In the genomic region with DNA sequence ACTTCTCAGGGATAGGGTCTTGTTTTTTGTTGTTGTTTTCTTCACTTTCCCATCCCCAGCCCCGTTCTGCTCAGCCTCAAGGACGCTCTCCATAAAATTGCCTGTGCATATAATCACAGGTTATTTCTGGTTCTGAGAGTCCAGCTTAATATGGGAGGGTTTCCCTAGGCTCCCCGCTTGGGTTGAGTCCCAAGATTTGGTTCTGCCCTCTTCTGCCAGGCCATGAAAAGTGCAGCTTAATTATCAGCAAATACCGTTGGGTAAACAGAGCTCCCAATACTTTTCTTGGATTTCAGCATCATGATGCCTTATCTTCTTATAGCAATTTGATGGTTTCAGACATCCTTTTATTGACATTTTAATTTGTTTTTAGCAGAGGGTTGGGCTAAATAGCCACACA, we compare ENCODE assay signal across 2 cellular contexts.
TF ChIP-seq lines count a peak whose summit lies in the region.

No MANE protein-coding gene starts in this region.

TF ChIP-seq in HCT116, 20 proteins besides CTCF, POLR2A, EP300 and RAD21:
- TF ChIP-seq MAX (IDR thresholded peaks at IDR 0.05) (no peak), FOSL1 (IDR thresholded peaks at IDR 0.05; ENCODE audit: low read depth) (no peak), EZH2phosphoT487 (IDR thresholded peaks at IDR 0.05; ENCODE audit: borderline replicate concordance) (no peak), SIN3A (IDR thresholded peaks at IDR 0.05; ENCODE audit: low read depth) (no peak), YY1 (IDR thresholded peaks at IDR 0.05; ENCODE audit: extremely low read depth, insufficient replicate concordance, low read depth, low read length) (no peak), CBX3 (IDR thresholded peaks at IDR 0.05; ENCODE audit: low read depth) (no peak), TCF7L2 (IDR thresholded peaks at IDR 0.05; ENCODE audit: borderline replicate concordance, extremely low read depth, insufficient read depth, insufficient read length) (no peak), EGR1 (IDR thresholded peaks at IDR 0.05; ENCODE audit: low read depth) (no peak), ZNF274 (IDR thresholded peaks at IDR 0.05; ENCODE audit: low read depth, low read length) (no peak), ELF1 (IDR thresholded peaks at IDR 0.05; ENCODE audit: borderline replicate concordance, low read depth) (no peak), REST (IDR thresholded peaks at IDR 0.05; ENCODE audit: low read depth) (no peak), POLR2AphosphoS5 (IDR thresholded peaks at IDR 0.05; ENCODE audit: low read depth, low read length) (no peak)

TF ChIP-seq in H1, 55 proteins besides CTCF, POLR2A, EP300 and RAD21:
- no peak for TF ChIP-seq JUN (IDR thresholded peaks at IDR 0.05; ENCODE audit: low read depth, low read length)
- TF ChIP-seq BACH1 (IDR thresholded peaks at IDR 0.05; ENCODE audit: low read length) = no peak
- TF ChIP-seq ASH2L (IDR thresholded peaks at IDR 0.05; ENCODE audit: low read length) = no peak
- TF ChIP-seq NANOG (IDR thresholded peaks at IDR 0.05; ENCODE audit: insufficient read depth, low read depth, low read length, poor library complexity, severe bottlenecking) = no peak
- TF ChIP-seq, protein P1, sequence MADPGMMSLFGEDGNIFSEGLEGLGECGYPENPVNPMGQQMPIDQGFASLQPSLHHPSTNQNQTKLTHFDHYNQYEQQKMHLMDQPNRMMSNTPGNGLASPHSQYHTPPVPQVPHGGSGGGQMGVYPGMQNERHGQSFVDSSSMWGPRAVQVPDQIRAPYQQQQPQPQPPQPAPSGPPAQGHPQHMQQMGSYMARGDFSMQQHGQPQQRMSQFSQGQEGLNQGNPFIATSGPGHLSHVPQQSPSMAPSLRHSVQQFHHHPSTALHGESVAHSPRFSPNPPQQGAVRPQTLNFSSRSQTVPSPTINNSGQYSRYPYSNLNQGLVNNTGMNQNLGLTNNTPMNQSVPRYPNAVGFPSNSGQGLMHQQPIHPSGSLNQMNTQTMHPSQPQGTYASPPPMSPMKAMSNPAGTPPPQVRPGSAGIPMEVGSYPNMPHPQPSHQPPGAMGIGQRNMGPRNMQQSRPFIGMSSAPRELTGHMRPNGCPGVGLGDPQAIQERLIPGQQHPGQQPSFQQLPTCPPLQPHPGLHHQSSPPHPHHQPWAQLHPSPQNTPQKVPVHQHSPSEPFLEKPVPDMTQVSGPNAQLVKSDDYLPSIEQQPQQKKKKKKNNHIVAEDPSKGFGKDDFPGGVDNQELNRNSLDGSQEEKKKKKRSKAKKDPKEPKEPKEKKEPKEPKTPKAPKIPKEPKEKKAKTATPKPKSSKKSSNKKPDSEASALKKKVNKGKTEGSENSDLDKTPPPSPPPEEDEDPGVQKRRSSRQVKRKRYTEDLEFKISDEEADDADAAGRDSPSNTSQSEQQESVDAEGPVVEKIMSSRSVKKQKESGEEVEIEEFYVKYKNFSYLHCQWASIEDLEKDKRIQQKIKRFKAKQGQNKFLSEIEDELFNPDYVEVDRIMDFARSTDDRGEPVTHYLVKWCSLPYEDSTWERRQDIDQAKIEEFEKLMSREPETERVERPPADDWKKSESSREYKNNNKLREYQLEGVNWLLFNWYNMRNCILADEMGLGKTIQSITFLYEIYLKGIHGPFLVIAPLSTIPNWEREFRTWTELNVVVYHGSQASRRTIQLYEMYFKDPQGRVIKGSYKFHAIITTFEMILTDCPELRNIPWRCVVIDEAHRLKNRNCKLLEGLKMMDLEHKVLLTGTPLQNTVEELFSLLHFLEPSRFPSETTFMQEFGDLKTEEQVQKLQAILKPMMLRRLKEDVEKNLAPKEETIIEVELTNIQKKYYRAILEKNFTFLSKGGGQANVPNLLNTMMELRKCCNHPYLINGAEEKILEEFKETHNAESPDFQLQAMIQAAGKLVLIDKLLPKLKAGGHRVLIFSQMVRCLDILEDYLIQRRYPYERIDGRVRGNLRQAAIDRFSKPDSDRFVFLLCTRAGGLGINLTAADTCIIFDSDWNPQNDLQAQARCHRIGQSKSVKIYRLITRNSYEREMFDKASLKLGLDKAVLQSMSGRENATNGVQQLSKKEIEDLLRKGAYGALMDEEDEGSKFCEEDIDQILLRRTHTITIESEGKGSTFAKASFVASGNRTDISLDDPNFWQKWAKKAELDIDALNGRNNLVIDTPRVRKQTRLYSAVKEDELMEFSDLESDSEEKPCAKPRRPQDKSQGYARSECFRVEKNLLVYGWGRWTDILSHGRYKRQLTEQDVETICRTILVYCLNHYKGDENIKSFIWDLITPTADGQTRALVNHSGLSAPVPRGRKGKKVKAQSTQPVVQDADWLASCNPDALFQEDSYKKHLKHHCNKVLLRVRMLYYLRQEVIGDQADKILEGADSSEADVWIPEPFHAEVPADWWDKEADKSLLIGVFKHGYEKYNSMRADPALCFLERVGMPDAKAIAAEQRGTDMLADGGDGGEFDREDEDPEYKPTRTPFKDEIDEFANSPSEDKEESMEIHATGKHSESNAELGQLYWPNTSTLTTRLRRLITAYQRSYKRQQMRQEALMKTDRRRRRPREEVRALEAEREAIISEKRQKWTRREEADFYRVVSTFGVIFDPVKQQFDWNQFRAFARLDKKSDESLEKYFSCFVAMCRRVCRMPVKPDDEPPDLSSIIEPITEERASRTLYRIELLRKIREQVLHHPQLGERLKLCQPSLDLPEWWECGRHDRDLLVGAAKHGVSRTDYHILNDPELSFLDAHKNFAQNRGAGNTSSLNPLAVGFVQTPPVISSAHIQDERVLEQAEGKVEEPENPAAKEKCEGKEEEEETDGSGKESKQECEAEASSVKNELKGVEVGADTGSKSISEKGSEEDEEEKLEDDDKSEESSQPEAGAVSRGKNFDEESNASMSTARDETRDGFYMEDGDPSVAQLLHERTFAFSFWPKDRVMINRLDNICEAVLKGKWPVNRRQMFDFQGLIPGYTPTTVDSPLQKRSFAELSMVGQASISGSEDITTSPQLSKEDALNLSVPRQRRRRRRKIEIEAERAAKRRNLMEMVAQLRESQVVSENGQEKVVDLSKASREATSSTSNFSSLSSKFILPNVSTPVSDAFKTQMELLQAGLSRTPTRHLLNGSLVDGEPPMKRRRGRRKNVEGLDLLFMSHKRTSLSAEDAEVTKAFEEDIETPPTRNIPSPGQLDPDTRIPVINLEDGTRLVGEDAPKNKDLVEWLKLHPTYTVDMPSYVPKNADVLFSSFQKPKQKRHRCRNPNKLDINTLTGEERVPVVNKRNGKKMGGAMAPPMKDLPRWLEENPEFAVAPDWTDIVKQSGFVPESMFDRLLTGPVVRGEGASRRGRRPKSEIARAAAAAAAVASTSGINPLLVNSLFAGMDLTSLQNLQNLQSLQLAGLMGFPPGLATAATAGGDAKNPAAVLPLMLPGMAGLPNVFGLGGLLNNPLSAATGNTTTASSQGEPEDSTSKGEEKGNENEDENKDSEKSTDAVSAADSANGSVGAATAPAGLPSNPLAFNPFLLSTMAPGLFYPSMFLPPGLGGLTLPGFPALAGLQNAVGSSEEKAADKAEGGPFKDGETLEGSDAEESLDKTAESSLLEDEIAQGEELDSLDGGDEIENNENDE (IDR thresholded peaks at IDR 0.05; ENCODE audit: insufficient replicate concordance, low read length) = no peak
- no peak for TF ChIP-seq PHF8 (conservative IDR thresholded peaks at IDR 0.05; ENCODE audit: low read depth, low read length)
- TF ChIP-seq SIN3A (conservative IDR thresholded peaks at IDR 0.05 in 1 of 2, IDR thresholded peaks at IDR 0.05 in 1 of 2; ENCODE audit: low read depth in 1 of 2, low read length in 2 of 2) = no peak
- TF ChIP-seq SUZ12 (IDR thresholded peaks at IDR 0.05; ENCODE audit: low read length) = no peak
- TF ChIP-seq POLR2AphosphoS5 (IDR thresholded peaks at IDR 0.05; ENCODE audit: low read depth, low read length) = no peak
- no peak for TF ChIP-seq TCF12 (IDR thresholded peaks at IDR 0.05; ENCODE audit: low read depth, low read length)
- no peak for TF ChIP-seq NRF1 (IDR thresholded peaks at IDR 0.05; ENCODE audit: low read depth, low read length)
- TF ChIP-seq GABPA (IDR thresholded peaks at IDR 0.05; ENCODE audit: borderline replicate concordance, insufficient read depth, low read length) = no peak
- TF ChIP-seq JUND (IDR thresholded peaks at IDR 0.05; ENCODE audit: low read length) = no peak
- TF ChIP-seq ZNF274 (IDR thresholded peaks at IDR 0.05; ENCODE audit: borderline replicate concordance, extremely low read depth, low read length) = no peak
- no peak for TF ChIP-seq GTF2F1 (IDR thresholded peaks at IDR 0.05; ENCODE audit: borderline replicate concordance, low read depth, low read length)
- no peak for TF ChIP-seq HDAC2 (IDR thresholded peaks at IDR 0.05; ENCODE audit: borderline replicate concordance in 1 of 2, low read depth in 2 of 2, low read length in 2 of 2)
- no peak for TF ChIP-seq CEBPB (IDR thresholded peaks at IDR 0.05; ENCODE audit: low read depth, low read length)
